8 cellular contexts compared by ENCODE assay signal in the genomic region with DNA sequence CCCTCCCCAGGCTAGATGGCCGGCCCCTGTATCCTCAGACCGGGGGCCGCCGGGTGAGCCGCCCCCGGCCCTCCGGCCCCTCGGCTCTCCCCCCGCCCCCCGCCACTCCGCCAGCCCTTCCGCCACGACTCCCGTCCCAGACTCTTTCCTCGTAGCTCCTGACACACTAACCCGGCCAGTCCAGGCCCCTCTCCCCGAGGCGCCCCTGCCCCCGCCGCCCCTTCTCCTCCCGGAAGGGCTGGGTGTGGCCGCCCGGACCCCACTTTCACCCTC. TPM values are rescaled to one million over a fixed set of nuclear protein-coding genes. Genes with fewer than 3 reads are reported as not detected.
A peak's percentile ranks its signal among the peaks of the same experiment; 100 is the strongest.
DNase-seq lines count a peak whose midpoint lies in the region; ATAC-seq and TF ChIP-seq lines count a peak whose summit lies in the region.

No MANE protein-coding gene starts in this region.

- no peaks in the 10 kb centered on the region for H3K9me3 Mint-ChIP-seq in CD4-positive, CD25-positive, alpha-beta regulatory T cell
- no peaks in the 10 kb centered on the region for H3K9me3 Mint-ChIP-seq in endothelial cell (ENCODE audit: unreplicated experiment)

- in situ Hi-C loops in ACHN (cut with HindIII; ENCODE audit: low pct_ligation_motif_present, low pct_unique_long_range_greater_than_20kb, low sequenced_read_pairs): no loop called here

- H3K9ac ChIP-seq in OCI-LY3 (ENCODE audit: low read length): peak overlapping the region; percentile 24

- no peaks in the 10 kb centered on the region for H3K36me3 ChIP-seq in CD4-positive, CD25-positive, alpha-beta regulatory T cell (ENCODE audit: control insufficient read depth, insufficient read depth, low read length)
- H3K36me3 ChIP-seq in OCI-LY3 (replicated peaks; ENCODE audit: low read depth, low read length) (no peaks in the 10 kb centered on the region), neutrophil (peaks cover 22% of the 10 kb centered on the region)

- no peaks in the 10 kb centered on the region for H3K27me3 ChIP-seq in CD4-positive, CD25-positive, alpha-beta regulatory T cell (ENCODE audit: control insufficient read depth, insufficient read depth, low read length)
- H3K27me3 ChIP-seq in OCI-LY3 (ENCODE audit: low read depth, low read length): no peaks in the 10 kb centered on the region
- H3K27me3 ChIP-seq in neutrophil: peaks cover 38% of the 10 kb centered on the region

- H3K9me3 ChIP-seq in CD4-positive, CD25-positive, alpha-beta regulatory T cell (ENCODE audit: control insufficient read depth in 2 of 2, low read length in 2 of 2): no peaks in the 10 kb centered on the region
- no peaks in the 10 kb centered on the region for H3K9me3 ChIP-seq in OCI-LY3 (ENCODE audit: insufficient read depth, low read length)
- H3K9me3 ChIP-seq in neutrophil: no peaks in the 10 kb centered on the region

- H3K4me1 ChIP-seq in CD4-positive, CD25-positive, alpha-beta regulatory T cell (ENCODE audit: control insufficient read depth, insufficient read depth, low read length, poor library complexity, severe bottlenecking): peaks cover 39% of the 10 kb centered on the region
- H3K4me1 ChIP-seq in OCI-LY3 (ENCODE audit: low read length): peaks cover 11% of the 10 kb centered on the region
- peaks cover 38 to 44% of the 10 kb centered on the region in 2 experiments for H3K4me1 ChIP-seq in neutrophil (ENCODE audit: control insufficient read depth in 1 of 2, insufficient read depth in 1 of 2, low read depth in 1 of 2, low read length in 1 of 2)

- H3K36me3 Mint-ChIP-seq in CD4-positive, CD25-positive, alpha-beta regulatory T cell: no peaks in the 10 kb centered on the region
- peaks cover 17% of the 10 kb centered on the region for H3K36me3 Mint-ChIP-seq in endothelial cell (ENCODE audit: low read depth, unreplicated experiment)

- no peaks in the 10 kb centered on the region for H3K79me2 ChIP-seq in OCI-LY3 (ENCODE audit: low read length)

- peaks cover 23% of the 10 kb centered on the region for H3K27me3 Mint-ChIP-seq in CD4-positive, CD25-positive, alpha-beta regulatory T cell
- H3K27me3 Mint-ChIP-seq in endothelial cell (ENCODE audit: unreplicated experiment): peaks cover 16% of the 10 kb centered on the region

- H3K4me3 Mint-ChIP-seq in CD4-positive, CD25-positive, alpha-beta regulatory T cell: peak overlapping the region; percentile 94 to 96 (median 94)
- H3K4me3 Mint-ChIP-seq in endothelial cell (ENCODE audit: unreplicated experiment): peak overlapping the region; percentile 93

- H3K4me3 ChIP-seq in CD4-positive, CD25-positive, alpha-beta regulatory T cell (ENCODE audit: low read depth, low read length): no peak overlapping the region
- H3K4me3 ChIP-seq in OCI-LY3 (ENCODE audit: low read length) (peak overlapping the region; percentile 89), neutrophil (ENCODE audit: low read depth in 1 of 2, low read length in 1 of 2) (peak overlapping the region; percentile 77 to 91)

- H4K20me1 ChIP-seq in OCI-LY3 (ENCODE audit: insufficient read depth, low read length): no peaks in the 10 kb centered on the region

- H3K4me2 ChIP-seq in OCI-LY3 (ENCODE audit: low read length): peak overlapping the region; percentile 62

- TF ChIP-seq CTCF in OCI-LY3 (IDR thresholded peaks at IDR 0.05; ENCODE audit: low read depth, low read length) (no peak), endothelial cell (IDR thresholded peaks at IDR 0.05; ENCODE audit: unreplicated experiment) (no peak), neutrophil (IDR thresholded peaks at IDR 0.05) (no peak)

- no peak for DNase-seq in CD4-positive, CD25-positive, alpha-beta regulatory T cell
- DNase-seq in endothelial cell (ENCODE audit: low spot score): no peak
- no peak for DNase-seq in ACHN
- no peak for DNase-seq in NCI-H2029 (lab: John Stamatoyannopoulos, UW)
- DNase-seq in pons (ENCODE audit: low spot score): no peak
- DNase-seq in GOT3 (lab: John Stamatoyannopoulos, UW): no peak

- H2AFZ ChIP-seq in OCI-LY3 (ENCODE audit: low read depth, low read length): no peak overlapping the region

- no peak for ATAC-seq in CD4-positive, CD25-positive, alpha-beta regulatory T cell (ENCODE audit: low read depth in 2 of 2)

- H3K27ac Mint-ChIP-seq in CD4-positive, CD25-positive, alpha-beta regulatory T cell: peak overlapping the region in 2 of 3 donors; percentile 85 to 96
- H3K27ac Mint-ChIP-seq in endothelial cell (ENCODE audit: unreplicated experiment): no peak overlapping the region

- H3K4me1 Mint-ChIP-seq in CD4-positive, CD25-positive, alpha-beta regulatory T cell: peaks cover 2 to 44% (median 12%) of the 10 kb centered on the region in 4 donors
- peaks cover 25% of the 10 kb centered on the region for H3K4me1 Mint-ChIP-seq in endothelial cell (ENCODE audit: unreplicated experiment)

- peak overlapping the region; percentile 63 for H3K27ac ChIP-seq in CD4-positive, CD25-positive, alpha-beta regulatory T cell (ENCODE audit: insufficient read depth, low read length, poor library complexity, severe bottlenecking)
- H3K27ac ChIP-seq in OCI-LY3 (ENCODE audit: low read length) (no peak overlapping the region), neutrophil (peak overlapping the region; percentile 97)

RNA-seq across cellular contexts. Expression of a gene that starts 5.6 kb away (rescaled TPM):
- 0.35 TPM for total RNA-seq in CD4-positive, CD25-positive, alpha-beta regulatory T cell
- under 1 TPM in 2 of 4 donors, not detected in 2; 0.03 to 0.17 TPM for polyA plus RNA-seq in CD4-positive, CD25-positive, alpha-beta regulatory T cell
- total RNA-seq in endothelial cell (ENCODE audit: unreplicated experiment): 4.4 TPM

RNA-seq across cellular contexts. Expression of a gene that starts 8.8 kb away (rescaled TPM):
- total RNA-seq in CD4-positive, CD25-positive, alpha-beta regulatory T cell: 48.4 TPM
- 10 to 100 TPM; 10.6 to 15.5 (median 11.1) TPM for polyA plus RNA-seq in CD4-positive, CD25-positive, alpha-beta regulatory T cell
- total RNA-seq in endothelial cell (ENCODE audit: unreplicated experiment): 20.0 TPM

RNA-seq across cellular contexts. Expression of a gene that starts 26.9 kb away (rescaled TPM):
- total RNA-seq in CD4-positive, CD25-positive, alpha-beta regulatory T cell: 0.69 TPM
- polyA plus RNA-seq in CD4-positive, CD25-positive, alpha-beta regulatory T cell: not detected
- 0.56 TPM for total RNA-seq in endothelial cell (ENCODE audit: unreplicated experiment)

RNA-seq across cellular contexts. Expression of a gene that starts 31.1 kb away (rescaled TPM):
- total RNA-seq in CD4-positive, CD25-positive, alpha-beta regulatory T cell: 405 TPM
- 100 to 1,000 TPM; 146 to 170 (median 159) TPM for polyA plus RNA-seq in CD4-positive, CD25-positive, alpha-beta regulatory T cell
- total RNA-seq in endothelial cell (ENCODE audit: unreplicated experiment): 295 TPM

RNA-seq across cellular contexts. Expression of a gene that starts 46.1 kb away (rescaled TPM):
- not detected for total RNA-seq in CD4-positive, CD25-positive, alpha-beta regulatory T cell
- polyA plus RNA-seq in CD4-positive, CD25-positive, alpha-beta regulatory T cell: 1 to 10 TPM in 3 of 4 donors, under 1 TPM in 1; 0.36 to 1.6 (median 1.5) TPM
- 0.77 TPM for total RNA-seq in endothelial cell (ENCODE audit: unreplicated experiment)
